In genomic region chr3:29144807-29145206, GRCh38 we compare ENCODE assay signal across 11 cellular contexts.
A peak's percentile ranks its signal among the peaks of the same experiment; 100 is the strongest.
DNase-seq lines count a peak whose midpoint lies in the region; ATAC-seq and TF ChIP-seq lines count a peak whose summit lies in the region.
"Had no signal": no experiment of that assay in that cellular context is flagged by ENCODE, and none has a peak within 500 bp of the region (broad histone marks: within the 10 kb centered on the region; RNA-seq: fewer than 3 reads in every experiment).

No MANE protein-coding gene starts in this region.

- no peak overlapping the region for H3K27ac Mint-ChIP-seq in H9
- H3K27ac Mint-ChIP-seq in glutamatergic neuron (ENCODE audit: unreplicated experiment), result peak overlapping the region; percentile 82
- no peak overlapping the region for H3K27ac Mint-ChIP-seq in stimulated activated memory B cell treated with anti-CD40 and anti-IgM and Interleukin-4, amounts not matched to agents 10 μg/mL and 1 μg/mL and 100 μg/mL, for 72 hours
- H3K27ac Mint-ChIP-seq in stimulated activated naive CD8-positive, alpha-beta T cell treated with anti-CD3 and anti-CD28 coated beads, Interleukin-15, amount 100 ng/mL, for 72 hours, result no peak overlapping the region
- H3K27ac Mint-ChIP-seq: activated naive CD4-positive, alpha-beta T cell treated with anti-CD3 and anti-CD28 coated beads, Interleukin-2, amount 50 U/mL, for 24 hours; T-helper 1 cell treated with Interleukin-12 subunit alpha and Interleukin-12 subunit beta and Interleukin-4 antibody, amounts not matched to agents 30 μg/mL and 1 μg/mL, for 36 hours had no signal

- no peaks in the 10 kb centered on the region for H4K20me1 ChIP-seq in H9 (ENCODE audit: control insufficient read depth, insufficient read depth, insufficient read length)

- no peak overlapping the region for H3K4ac ChIP-seq in H9 (ENCODE audit: low read depth, low read length)

- WGBS in H9 (ENCODE audit: extremely low coverage, insufficient read length, low lambda C conversion rate), result no CpG with 5 or more reads among the region's 4 CpGs

- H3K79me2 ChIP-seq in H9 (ENCODE audit: insufficient read depth, low read length), result no peaks in the 10 kb centered on the region

- H3K14ac ChIP-seq in H9 (ENCODE audit: insufficient read depth, low read length), result no peak overlapping the region

- H2BK12ac ChIP-seq in H9 (ENCODE audit: insufficient read length, low read depth, low read length), result no peak overlapping the region

- no peak overlapping the region for H2BK20ac ChIP-seq in H9 (ENCODE audit: low read depth, low read length, poor library complexity, severe bottlenecking)

- H3K18ac ChIP-seq in H9 (ENCODE audit: insufficient read length, low read depth, low read length), result no peak overlapping the region

- H3K56ac ChIP-seq in H9 (ENCODE audit: insufficient read length, low read depth, low read length), result no peak overlapping the region

- no peaks in the 10 kb centered on the region for H3K36me3 Mint-ChIP-seq in H9 (ENCODE audit: insufficient read depth in 1 of 3, low read depth in 3 of 3)
- no peaks in the 10 kb centered on the region for H3K36me3 Mint-ChIP-seq in glutamatergic neuron (ENCODE audit: unreplicated experiment)
- no peaks in the 10 kb centered on the region for H3K36me3 Mint-ChIP-seq in stimulated activated memory B cell treated with anti-CD40 and anti-IgM and Interleukin-4, amounts not matched to agents 10 μg/mL and 1 μg/mL and 100 μg/mL, for 72 hours
- H3K36me3 Mint-ChIP-seq: activated naive CD4-positive, alpha-beta T cell treated with anti-CD3 and anti-CD28 coated beads, Interleukin-2, amount 50 U/mL, for 24 hours had no signal

- H2BK15ac ChIP-seq in H9 (ENCODE audit: low read depth, low read length), result no peak overlapping the region

- ATAC-seq in SK-N-SH treated with all-trans-retinoic acid at 6 μM for 48 hours (peak; percentile 93), GM18873 (IDR thresholded peaks at IDR 0.05; ENCODE audit: low FRiP score, unreplicated experiment) (no peak), GM21367 (IDR thresholded peaks at IDR 0.05; ENCODE audit: unreplicated experiment) (no peak)
- no peak for ATAC-seq in stimulated activated memory B cell treated with anti-CD40 and anti-IgM and Interleukin-4, amounts not matched to agents 10 μg/mL and 1 μg/mL and 100 μg/mL, for 72 hours
- no peak for ATAC-seq in stimulated activated naive CD8-positive, alpha-beta T cell treated with anti-CD3 and anti-CD28 coated beads, Interleukin-15, amount 100 ng/mL, for 72 hours
- ATAC-seq: HCT116 had no signal

- no peak overlapping the region for H3K4me3 Mint-ChIP-seq in H9
- H3K4me3 Mint-ChIP-seq in glutamatergic neuron (ENCODE audit: unreplicated experiment), result no peak overlapping the region
- no peak overlapping the region for H3K4me3 Mint-ChIP-seq in stimulated activated memory B cell treated with anti-CD40 and anti-IgM and Interleukin-4, amounts not matched to agents 10 μg/mL and 1 μg/mL and 100 μg/mL, for 72 hours
- H3K4me3 Mint-ChIP-seq in stimulated activated naive CD8-positive, alpha-beta T cell treated with anti-CD3 and anti-CD28 coated beads, Interleukin-15, amount 100 ng/mL, for 72 hours, result no peak overlapping the region
- H3K4me3 Mint-ChIP-seq: activated naive CD4-positive, alpha-beta T cell treated with anti-CD3 and anti-CD28 coated beads, Interleukin-2, amount 50 U/mL, for 24 hours; T-helper 1 cell treated with Interleukin-12 subunit alpha and Interleukin-12 subunit beta and Interleukin-4 antibody, amounts not matched to agents 30 μg/mL and 1 μg/mL, for 36 hours had no signal

- H3T11ph ChIP-seq in H9 (ENCODE audit: low read length), result no peak overlapping the region

- H3K9ac ChIP-seq in H9 (ENCODE audit: extremely low read depth, insufficient read length, low read length), result no peak overlapping the region

- no peak overlapping the region for H3K27ac ChIP-seq in H9 (ENCODE audit: insufficient read length, low read depth, low read length)

- H3K23me2 ChIP-seq in H9 (ENCODE audit: insufficient read length, low read depth, low read length, poor library complexity, severe bottlenecking), result no peaks in the 10 kb centered on the region

- no peak overlapping the region for H2AK5ac ChIP-seq in H9 (ENCODE audit: insufficient read length, low read length)

- no peaks in the 10 kb centered on the region for H3K9me3 ChIP-seq in H9 (ENCODE audit: control insufficient read depth, low read depth, low read length)

- no peaks in the 10 kb centered on the region for H3K79me1 ChIP-seq in H9 (ENCODE audit: insufficient read depth, low read depth, low read length, poor library complexity, severe bottlenecking)

- H3K4me2 ChIP-seq in H9 (ENCODE audit: insufficient read depth, insufficient read length, low read length), result no peak overlapping the region

- DNase-seq in H9 (no peak), glutamatergic neuron (no peak), putamen (ENCODE audit: low spot score) (peak; percentile 8)
- no peak for DNase-seq in stimulated activated naive CD8-positive, alpha-beta T cell treated with anti-CD3 and anti-CD28 coated beads, Interleukin-15, amount 100 ng/mL, for 72 hours

- no peaks in the 10 kb centered on the region for H3K4me1 ChIP-seq in H9 (ENCODE audit: insufficient read depth, low read length)

- TF ChIP-seq CTCF in H9 (conservative IDR thresholded peaks at IDR 0.05), result 0 out of 3 replicates have a peak, but pooled peaks have one; percentile 15
- no peak for TF ChIP-seq CTCF in glutamatergic neuron (IDR thresholded peaks at IDR 0.05; ENCODE audit: partially characterized antibody, unreplicated experiment)

- no peak overlapping the region for H3K23ac ChIP-seq in H9 (ENCODE audit: insufficient read length, low read depth, low read length)

- no peak overlapping the region for H2BK120ac ChIP-seq in H9 (ENCODE audit: low read depth, low read length, poor library complexity, severe bottlenecking)

- no peak overlapping the region for H2AFZ ChIP-seq in H9 (ENCODE audit: low read length)

- H2BK5ac ChIP-seq in H9 (ENCODE audit: insufficient read length, low read length), result no peak overlapping the region

- H4K91ac ChIP-seq in H9 (ENCODE audit: insufficient read length, low read depth, low read length), result no peak overlapping the region

- H3K27me3 Mint-ChIP-seq in H9 (ENCODE audit: low read depth) (peaks cover 1% of the 10 kb centered on the region; the same call in 1 of the 2 replicates), glutamatergic neuron (ENCODE audit: unreplicated experiment) (no peaks in the 10 kb centered on the region)
- H3K27me3 Mint-ChIP-seq in stimulated activated memory B cell treated with anti-CD40 and anti-IgM and Interleukin-4, amounts not matched to agents 10 μg/mL and 1 μg/mL and 100 μg/mL, for 72 hours, result no peaks in the 10 kb centered on the region
- no peaks in the 10 kb centered on the region for H3K27me3 Mint-ChIP-seq in stimulated activated naive CD8-positive, alpha-beta T cell treated with anti-CD3 and anti-CD28 coated beads, Interleukin-15, amount 100 ng/mL, for 72 hours
- H3K27me3 Mint-ChIP-seq: activated naive CD4-positive, alpha-beta T cell treated with anti-CD3 and anti-CD28 coated beads, Interleukin-2, amount 50 U/mL, for 24 hours had no signal

- H3K4me1 Mint-ChIP-seq in H9 (peaks cover 9 to 16% of the 10 kb centered on the region in 2 experiments), glutamatergic neuron (ENCODE audit: low read depth, unreplicated experiment) (peaks cover 14% of the 10 kb centered on the region)
- H3K4me1 Mint-ChIP-seq in stimulated activated memory B cell treated with anti-CD40 and anti-IgM and Interleukin-4, amounts not matched to agents 10 μg/mL and 1 μg/mL and 100 μg/mL, for 72 hours, result no peaks in the 10 kb centered on the region
- no peaks in the 10 kb centered on the region for H3K4me1 Mint-ChIP-seq in stimulated activated naive CD8-positive, alpha-beta T cell treated with anti-CD3 and anti-CD28 coated beads, Interleukin-15, amount 100 ng/mL, for 72 hours
- H3K4me1 Mint-ChIP-seq: activated naive CD4-positive, alpha-beta T cell treated with anti-CD3 and anti-CD28 coated beads, Interleukin-2, amount 50 U/mL, for 24 hours had no signal

- H4K8ac ChIP-seq in H9 (replicated peaks; ENCODE audit: insufficient read length, low read depth, low read length), result no peak overlapping the region

- no peaks in the 10 kb centered on the region for H3K27me3 ChIP-seq in H9 (ENCODE audit: insufficient read depth, low read length)

- no peaks in the 10 kb centered on the region for H3K9me3 Mint-ChIP-seq in H9
- no peaks in the 10 kb centered on the region for H3K9me3 Mint-ChIP-seq in glutamatergic neuron (ENCODE audit: unreplicated experiment)
- H3K9me3 Mint-ChIP-seq in stimulated activated memory B cell treated with anti-CD40 and anti-IgM and Interleukin-4, amounts not matched to agents 10 μg/mL and 1 μg/mL and 100 μg/mL, for 72 hours, result peaks cover 3% of the 10 kb centered on the region
- no peaks in the 10 kb centered on the region for H3K9me3 Mint-ChIP-seq in stimulated activated naive CD8-positive, alpha-beta T cell treated with anti-CD3 and anti-CD28 coated beads, Interleukin-15, amount 100 ng/mL, for 72 hours
- H3K9me3 Mint-ChIP-seq: activated naive CD4-positive, alpha-beta T cell treated with anti-CD3 and anti-CD28 coated beads, Interleukin-2, amount 50 U/mL, for 24 hours; T-helper 1 cell treated with Interleukin-12 subunit alpha and Interleukin-12 subunit beta and Interleukin-4 antibody, amounts not matched to agents 30 μg/mL and 1 μg/mL, for 36 hours had no signal

- no peak overlapping the region for H4K5ac ChIP-seq in H9 (ENCODE audit: insufficient read length, low read depth, low read length)

TF ChIP-seq in SK-N-SH treated with all-trans-retinoic acid at 6 μM for 48 hours, 23 proteins besides CTCF, POLR2A, EP300 and RAD21 (continues in another document):
- TF ChIP-seq TSHZ2 (CRISPR knock-in tag; IDR thresholded peaks at IDR 0.05), result 0 out of 2 replicates have a peak, but pooled peaks have one; percentile 9
